29 cellular contexts compared by ENCODE assay signal in the genomic region with DNA sequence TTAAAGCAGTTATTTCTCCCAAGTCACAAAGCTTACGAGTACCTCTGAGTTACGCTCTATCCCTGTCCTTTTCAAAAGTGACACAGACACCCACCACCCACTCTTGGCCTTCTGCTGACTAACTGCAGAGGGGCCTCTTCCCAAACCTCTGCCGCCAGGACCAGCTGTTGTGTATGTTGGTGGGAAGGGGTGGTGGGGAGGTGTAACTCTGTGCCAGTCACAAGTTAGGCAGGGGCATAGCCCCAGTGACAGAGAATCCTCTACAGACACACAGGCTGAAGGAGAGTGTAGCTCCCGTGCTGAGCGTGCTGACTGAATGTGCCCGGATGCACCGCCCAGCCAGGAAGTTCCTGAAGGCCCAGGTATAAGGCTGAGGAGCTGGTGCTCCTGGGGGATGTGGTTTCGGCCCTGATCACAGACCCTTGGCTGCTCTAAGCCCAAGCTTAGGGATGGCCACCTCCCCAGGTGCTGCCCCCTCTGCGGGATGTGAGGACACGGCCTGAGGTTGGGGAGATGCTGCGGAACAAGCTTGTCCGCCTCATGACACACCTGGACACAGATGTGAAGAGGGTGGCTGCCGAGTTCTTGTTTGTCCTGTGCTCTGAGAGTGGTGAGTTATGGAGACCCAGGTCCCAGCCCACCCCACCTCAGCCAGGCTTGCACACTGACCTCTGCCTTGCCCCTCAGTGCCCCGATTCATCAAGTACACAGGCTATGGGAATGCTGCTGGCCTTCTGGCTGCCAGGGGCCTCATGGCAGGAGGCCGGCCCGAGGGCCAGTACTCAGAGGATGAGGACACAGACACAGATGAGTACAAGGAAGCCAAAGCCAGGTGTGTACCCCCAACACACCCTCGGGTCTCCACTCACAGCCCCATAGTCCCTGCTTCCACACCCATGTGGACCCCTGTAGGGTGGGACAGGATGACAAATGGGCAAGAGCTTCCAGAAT. TPM values are rescaled to one million over a fixed set of nuclear protein-coding genes. Genes with fewer than 3 reads are reported as not detected.
DNase-seq lines count a peak whose midpoint lies in the region; ATAC-seq and TF ChIP-seq lines count a peak whose summit lies in the region.
"Had no signal": no experiment of that assay in that cellular context is flagged by ENCODE, and none has a peak within 500 bp of the region (broad histone marks: within the 10 kb centered on the region; RNA-seq: fewer than 3 reads in every experiment).

No MANE protein-coding gene starts in this region.

- peak overlapping the region; percentile 18 for H3K27ac Mint-ChIP-seq in activated naive CD8-positive, alpha-beta T cell treated with anti-CD3 and anti-CD28 coated beads, Interleukin-2, amount 10 ng/mL, durations not matched to agents 7 days and 5 days
- no peak overlapping the region for H3K27ac Mint-ChIP-seq in activated naive CD8-positive, alpha-beta T cell treated with anti-CD3 and anti-CD28 coated beads for 36 hours
- H3K27ac Mint-ChIP-seq in activated naive CD8-positive, alpha-beta T cell treated with anti-CD3 and anti-CD28 coated beads, Interleukin-2, amount 50 U/mL, for 24 hours = peak overlapping the region; percentile 27
- no peak overlapping the region for H3K27ac Mint-ChIP-seq in nephron
- H3K27ac Mint-ChIP-seq in stimulated activated naive B cell treated with anti-CD40 and anti-IgM and Interleukin-4, amounts not matched to agents 10 μg/mL and 1 μg/mL and 100 μg/mL, for 72 hours = peak overlapping the region; percentile 20
- H3K27ac Mint-ChIP-seq: B cell had no signal

- no peaks in the 10 kb centered on the region for H3K27me3 Mint-ChIP-seq in activated naive CD8-positive, alpha-beta T cell treated with anti-CD3 and anti-CD28 coated beads, Interleukin-2, amount 10 ng/mL, durations not matched to agents 7 days and 5 days
- H3K27me3 Mint-ChIP-seq in activated naive CD8-positive, alpha-beta T cell treated with anti-CD3 and anti-CD28 coated beads for 36 hours = no peaks in the 10 kb centered on the region
- H3K27me3 Mint-ChIP-seq in activated naive CD8-positive, alpha-beta T cell treated with anti-CD3 and anti-CD28 coated beads, Interleukin-2, amount 50 U/mL, for 24 hours = no peaks in the 10 kb centered on the region
- H3K27me3 Mint-ChIP-seq in nephron (ENCODE audit: low read depth) = no peaks in the 10 kb centered on the region
- no peaks in the 10 kb centered on the region for H3K27me3 Mint-ChIP-seq in stimulated activated naive B cell treated with anti-CD40 and anti-IgM and Interleukin-4, amounts not matched to agents 10 μg/mL and 1 μg/mL and 100 μg/mL, for 72 hours
- H3K27me3 Mint-ChIP-seq: activated naive CD8-positive, alpha-beta T cell; B cell; central memory CD8-positive, alpha-beta T cell had no signal

- in situ Hi-C loops in KBM-7 (cut with MboI; ENCODE audit: low pct_unique_long_range_greater_than_20kb, low sequenced_read_pairs) (no loop called here), G401 (cut with HindIII; ENCODE audit: low sequenced_read_pairs) (no loop called here)

- POLR2A ChIA-PET in activated naive CD8-positive, alpha-beta T cell treated with anti-CD3 and anti-CD28 coated beads, Interleukin-2, amount 10 ng/mL, durations not matched to agents 7 days and 5 days (lab: Charles Lee) = no interaction called here

- DNase-seq in activated naive CD8-positive, alpha-beta T cell treated with anti-CD3 and anti-CD28 coated beads, Interleukin-2, amount 10 ng/mL, durations not matched to agents 7 days and 5 days = no peak
- DNase-seq in activated naive CD8-positive, alpha-beta T cell treated with anti-CD3 and anti-CD28 coated beads for 36 hours = no peak
- DNase-seq in activated naive CD8-positive, alpha-beta T cell treated with anti-CD3 and anti-CD28 coated beads, Interleukin-2, amount 50 U/mL, for 24 hours = no peak
- no peak for DNase-seq in stimulated activated naive B cell treated with anti-CD40 and anti-IgM and Interleukin-4, amounts not matched to agents 10 μg/mL and 1 μg/mL and 100 μg/mL, for 72 hours
- DNase-seq in KBM-7 = no peak
- no peak for DNase-seq in G401 (ENCODE audit: low spot score)
- DNase-seq in middle frontal gyrus (ENCODE audit: extremely low spot score, low spot score) = no peak
- DNase-seq: activated T-cell treated with anti-CD3 and anti-CD28 coated beads, Interleukin-2, amount 50 U/mL, for 4 hours; COR-L47; DMS79 treated with DMSO at 0.1 percent for 48 hours; gastrocnemius medialis; Kasumi-1; left cardiac atrium; NCI-H446 treated with DMSO at 0.1 percent for 48 hours; NCI-H82; RPMI8226; stimulated activated CD4-positive, alpha-beta T cell treated with anti-CD3 and anti-CD28 coated beads, Interleukin-2, amount 100 ng/mL, for 24 hours; substantia nigra had no signal

- H3K4me1 Mint-ChIP-seq in activated naive CD8-positive, alpha-beta T cell treated with anti-CD3 and anti-CD28 coated beads, Interleukin-2, amount 10 ng/mL, durations not matched to agents 7 days and 5 days = peaks cover 19% of the 10 kb centered on the region
- peaks cover 15% of the 10 kb centered on the region for H3K4me1 Mint-ChIP-seq in activated naive CD8-positive, alpha-beta T cell treated with anti-CD3 and anti-CD28 coated beads for 36 hours
- peaks cover 28% of the 10 kb centered on the region for H3K4me1 Mint-ChIP-seq in activated naive CD8-positive, alpha-beta T cell treated with anti-CD3 and anti-CD28 coated beads, Interleukin-2, amount 50 U/mL, for 24 hours
- peaks cover 14% of the 10 kb centered on the region for H3K4me1 Mint-ChIP-seq in nephron
- H3K4me1 Mint-ChIP-seq in stimulated activated naive B cell treated with anti-CD40 and anti-IgM and Interleukin-4, amounts not matched to agents 10 μg/mL and 1 μg/mL and 100 μg/mL, for 72 hours = peaks cover 18 to 34% of the 10 kb centered on the region in 2 donors

- no peak overlapping the region for H3K4me3 Mint-ChIP-seq in activated naive CD8-positive, alpha-beta T cell treated with anti-CD3 and anti-CD28 coated beads, Interleukin-2, amount 10 ng/mL, durations not matched to agents 7 days and 5 days
- H3K4me3 Mint-ChIP-seq in activated naive CD8-positive, alpha-beta T cell treated with anti-CD3 and anti-CD28 coated beads for 36 hours = no peak overlapping the region
- H3K4me3 Mint-ChIP-seq in activated naive CD8-positive, alpha-beta T cell treated with anti-CD3 and anti-CD28 coated beads, Interleukin-2, amount 50 U/mL, for 24 hours = no peak overlapping the region
- peak overlapping the region; percentile 43 to 72 (median 56) for H3K4me3 Mint-ChIP-seq in nephron
- H3K4me3 Mint-ChIP-seq in stimulated activated naive B cell treated with anti-CD40 and anti-IgM and Interleukin-4, amounts not matched to agents 10 μg/mL and 1 μg/mL and 100 μg/mL, for 72 hours = no peak overlapping the region
- H3K4me3 Mint-ChIP-seq: B cell; central memory CD8-positive, alpha-beta T cell had no signal

- H3K36me3 Mint-ChIP-seq in activated naive CD8-positive, alpha-beta T cell treated with anti-CD3 and anti-CD28 coated beads, Interleukin-2, amount 10 ng/mL, durations not matched to agents 7 days and 5 days = peaks cover 12% of the 10 kb centered on the region
- H3K36me3 Mint-ChIP-seq in activated naive CD8-positive, alpha-beta T cell treated with anti-CD3 and anti-CD28 coated beads for 36 hours = peaks cover 31% of the 10 kb centered on the region
- peaks cover 46% of the 10 kb centered on the region for H3K36me3 Mint-ChIP-seq in activated naive CD8-positive, alpha-beta T cell treated with anti-CD3 and anti-CD28 coated beads, Interleukin-2, amount 50 U/mL, for 24 hours (ENCODE audit: low read depth)
- H3K36me3 Mint-ChIP-seq in nephron (ENCODE audit: low read depth) = peaks cover 47% of the 10 kb centered on the region
- H3K36me3 Mint-ChIP-seq in stimulated activated naive B cell treated with anti-CD40 and anti-IgM and Interleukin-4, amounts not matched to agents 10 μg/mL and 1 μg/mL and 100 μg/mL, for 72 hours = peaks cover 27 to 66% of the 10 kb centered on the region in 2 donors

- H3K9me3 Mint-ChIP-seq in activated naive CD8-positive, alpha-beta T cell treated with anti-CD3 and anti-CD28 coated beads, Interleukin-2, amount 10 ng/mL, durations not matched to agents 7 days and 5 days = no peaks in the 10 kb centered on the region
- H3K9me3 Mint-ChIP-seq in activated naive CD8-positive, alpha-beta T cell treated with anti-CD3 and anti-CD28 coated beads for 36 hours = no peaks in the 10 kb centered on the region
- no peaks in the 10 kb centered on the region for H3K9me3 Mint-ChIP-seq in activated naive CD8-positive, alpha-beta T cell treated with anti-CD3 and anti-CD28 coated beads, Interleukin-2, amount 50 U/mL, for 24 hours
- H3K9me3 Mint-ChIP-seq in nephron = no peaks in the 10 kb centered on the region
- no peaks in the 10 kb centered on the region for H3K9me3 Mint-ChIP-seq in stimulated activated naive B cell treated with anti-CD40 and anti-IgM and Interleukin-4, amounts not matched to agents 10 μg/mL and 1 μg/mL and 100 μg/mL, for 72 hours
- H3K9me3 Mint-ChIP-seq: activated T-cell treated with anti-CD3 and anti-CD28 coated beads, Interleukin-2, amount 50 U/mL, for 4 hours; central memory CD8-positive, alpha-beta T cell had no signal

- no peak for TF ChIP-seq CTCF in nephron (IDR thresholded peaks at IDR 0.05; ENCODE audit: unreplicated experiment in 3 of 3)

- no peak for ATAC-seq in activated naive CD8-positive, alpha-beta T cell treated with anti-CD3 and anti-CD28 coated beads, Interleukin-2, amount 10 ng/mL, durations not matched to agents 7 days and 5 days (ENCODE audit: low read depth)
- no peak for ATAC-seq in activated naive CD8-positive, alpha-beta T cell treated with anti-CD3 and anti-CD28 coated beads, Interleukin-2, amount 50 U/mL, for 24 hours
- ATAC-seq in stimulated activated naive B cell treated with anti-CD40 and anti-IgM and Interleukin-4, amounts not matched to agents 10 μg/mL and 1 μg/mL and 100 μg/mL, for 72 hours (replicated peaks) = no peak
- ATAC-seq: activated T-cell treated with anti-CD3 and anti-CD28 coated beads, Interleukin-2, amount 50 U/mL, for 4 hours; gastrocnemius medialis; left cardiac atrium had no signal

RNA-seq across cellular contexts. Expression of a gene that starts 4.9 kb away (rescaled TPM):
- 100 to 1,000 TPM; 102 to 111 TPM for total RNA-seq in activated naive CD8-positive, alpha-beta T cell treated with anti-CD3 and anti-CD28 coated beads, Interleukin-2, amount 10 ng/mL, durations not matched to agents 7 days and 5 days
- 100 to 1,000 TPM; 105 to 111 TPM for total RNA-seq in activated naive CD8-positive, alpha-beta T cell treated with anti-CD3 and anti-CD28 coated beads for 36 hours
- 98.9 and 101 TPM in 2 replicates for total RNA-seq in G401 (2014; rRNA removed; shearing (Covaris generic))

RNA-seq across cellular contexts. Expression of a gene that starts 5.2 kb away (rescaled TPM):
- total RNA-seq in activated naive CD8-positive, alpha-beta T cell treated with anti-CD3 and anti-CD28 coated beads, Interleukin-2, amount 10 ng/mL, durations not matched to agents 7 days and 5 days = 10 to 100 TPM; 56.9 to 61.9 TPM
- 10 to 100 TPM; 44.0 to 45.5 TPM for total RNA-seq in activated naive CD8-positive, alpha-beta T cell treated with anti-CD3 and anti-CD28 coated beads for 36 hours
- total RNA-seq in G401 (2014; rRNA removed; shearing (Covaris generic)) = 18.3 and 29.3 TPM in 2 replicates

RNA-seq across cellular contexts. Expression of a gene that starts 19.5 kb away (rescaled TPM):
- total RNA-seq in activated naive CD8-positive, alpha-beta T cell treated with anti-CD3 and anti-CD28 coated beads, Interleukin-2, amount 10 ng/mL, durations not matched to agents 7 days and 5 days = not detected
- not detected for total RNA-seq in activated naive CD8-positive, alpha-beta T cell treated with anti-CD3 and anti-CD28 coated beads for 36 hours
- not detected in 2 replicates for total RNA-seq in G401 (2014; rRNA removed; shearing (Covaris generic))
- total RNA-seq: activated CD8-positive, alpha-beta memory T cell treated with anti-CD3 and anti-CD28 coated beads for 36 hours; activated T-cell treated with anti-CD3 and anti-CD28 coated beads, Interleukin-2, amount 50 U/mL, for 4 hours; B cell; dorsolateral prefrontal cortex; gastrocnemius medialis; hepatocyte; left cardiac atrium; lung microvascular endothelial cell; mucosa of gallbladder; T-helper 2 cell treated with Interferon-gamma antibody and Interleukin-4, amounts not matched to agents 100 ng/mL and 5 ng/mL, for 36 hours; ureter had no signal

RNA-seq across cellular contexts. Expression of a gene that starts 23.7 kb away (rescaled TPM):
- 10 to 100 TPM; 24.3 to 25.2 TPM for total RNA-seq in activated naive CD8-positive, alpha-beta T cell treated with anti-CD3 and anti-CD28 coated beads, Interleukin-2, amount 10 ng/mL, durations not matched to agents 7 days and 5 days
- total RNA-seq in activated naive CD8-positive, alpha-beta T cell treated with anti-CD3 and anti-CD28 coated beads for 36 hours = 10 to 100 TPM; 18.6 to 20.5 TPM
- total RNA-seq in G401 (2014; rRNA removed; shearing (Covaris generic)) = 19.3 and 22.5 TPM in 2 replicates

RNA-seq across cellular contexts. Expression of a gene that starts 24.4 kb away (rescaled TPM):
- 100 to 1,000 TPM; 130 to 131 TPM for total RNA-seq in activated naive CD8-positive, alpha-beta T cell treated with anti-CD3 and anti-CD28 coated beads, Interleukin-2, amount 10 ng/mL, durations not matched to agents 7 days and 5 days
- 100 to 1,000 TPM; 235 to 239 TPM for total RNA-seq in activated naive CD8-positive, alpha-beta T cell treated with anti-CD3 and anti-CD28 coated beads for 36 hours
- 175 and 208 TPM in 2 replicates for total RNA-seq in G401 (2014; rRNA removed; shearing (Covaris generic))

Comparison
In these comparisons a context has a peak if more than half of its experiments do, and no peak if none do; other contexts are left out.
1. H3K27ac Mint-ChIP-seq: peak in activated naive CD8-positive, alpha-beta T cell treated with anti-CD3 and anti-CD28 coated beads, Interleukin-2, amount 10 ng/mL, durations not matched to agents 7 days and 5 days (single experiment), activated naive CD8-positive, alpha-beta T cell treated with anti-CD3 and anti-CD28 coated beads, Interleukin-2, amount 50 U/mL, for 24 hours (single experiment) and stimulated activated naive B cell treated with anti-CD40 and anti-IgM and Interleukin-4, amounts not matched to agents 10 μg/mL and 1 μg/mL and 100 μg/mL, for 72 hours (single experiment); none in activated naive CD8-positive, alpha-beta T cell treated with anti-CD3 and anti-CD28 coated beads for 36 hours (single experiment) and nephron (0 of 3).
2. H3K4me3 Mint-ChIP-seq: peak in nephron (3 of 3); none in activated naive CD8-positive, alpha-beta T cell treated with anti-CD3 and anti-CD28 coated beads, Interleukin-2, amount 10 ng/mL, durations not matched to agents 7 days and 5 days (single experiment), activated naive CD8-positive, alpha-beta T cell treated with anti-CD3 and anti-CD28 coated beads for 36 hours (single experiment), activated naive CD8-positive, alpha-beta T cell treated with anti-CD3 and anti-CD28 coated beads, Interleukin-2, amount 50 U/mL, for 24 hours (single experiment) and stimulated activated naive B cell treated with anti-CD40 and anti-IgM and Interleukin-4, amounts not matched to agents 10 μg/mL and 1 μg/mL and 100 μg/mL, for 72 hours (0 of 2).